ENCODE assay signal across 10 cellular contexts in genomic region chr19:611506-611869, GRCh38. TPM values are rescaled to one million over a fixed set of nuclear protein-coding genes. Genes with fewer than 3 reads are reported as not detected.
DNase-seq lines count a peak whose midpoint lies in the region; TF ChIP-seq lines count a peak whose summit lies in the region.
"Had no signal": no experiment of that assay in that cellular context is flagged by ENCODE, and none has a peak within 500 bp of the region (broad histone marks: within the 10 kb centered on the region; RNA-seq: fewer than 3 reads in every experiment).

No MANE protein-coding gene starts in this region.

- H3K36me3 Mint-ChIP-seq in CD4-positive, alpha-beta memory T cell = peaks cover 3 to 16% of the 10 kb centered on the region in 2 donors
- peaks cover 10% of the 10 kb centered on the region for H3K36me3 Mint-ChIP-seq in type B pancreatic cell

- peaks cover 0 to 2% of the 10 kb centered on the region in 2 donors for H3K27me3 Mint-ChIP-seq in CD4-positive, alpha-beta memory T cell
- H3K27me3 Mint-ChIP-seq in type B pancreatic cell = no peaks in the 10 kb centered on the region

- no peaks in the 10 kb centered on the region for H3K27me3 ChIP-seq in CD4-positive, alpha-beta memory T cell (ENCODE audit: insufficient read depth, low read length)
- H3K27me3 ChIP-seq in tibial artery = peaks cover 0 to 26% of the 10 kb centered on the region in 2 donors

- H3K9ac ChIP-seq in SK-N-MC (ENCODE audit: insufficient read length) = peak overlapping the region; percentile 4

- no peak for TF ChIP-seq CTCF in GM10266 (IDR thresholded peaks at IDR 0.05; ENCODE audit: control insufficient read depth, insufficient read depth, low read depth, missing control alignments)
- no peak for TF ChIP-seq CTCF in tibial artery (IDR thresholded peaks at IDR 0.05)
- no peak for TF ChIP-seq CTCF in type B pancreatic cell (conservative IDR thresholded peaks at IDR 0.05)

- H3K27ac ChIP-seq in CD4-positive, alpha-beta memory T cell (ENCODE audit: low read depth, low read length) = peak overlapping the region; percentile 51
- H3K27ac ChIP-seq in SK-N-MC = peak overlapping the region; percentile 95
- H3K27ac ChIP-seq in angular gyrus (ENCODE audit: low read depth, low read length) = peak overlapping the region; percentile 90
- no peak overlapping the region for H3K27ac ChIP-seq in tibial artery

- peaks cover 9 to 41% (median 24%) of the 10 kb centered on the region in 4 donors for H3K4me1 Mint-ChIP-seq in CD4-positive, alpha-beta memory T cell
- peaks cover 5% of the 10 kb centered on the region for H3K4me1 Mint-ChIP-seq in type B pancreatic cell (ENCODE audit: unreplicated experiment)

- no peaks in the 10 kb centered on the region for H3K9me3 Mint-ChIP-seq in CD4-positive, alpha-beta memory T cell
- H3K9me3 Mint-ChIP-seq in type B pancreatic cell = no peaks in the 10 kb centered on the region

- H3K4me3 Mint-ChIP-seq in CD4-positive, alpha-beta memory T cell = peak overlapping the region; percentile 86 to 99 (median 94)
- H3K4me3 Mint-ChIP-seq in type B pancreatic cell = no peak overlapping the region

- POLR2A ChIA-PET in CD4-positive, alpha-beta memory T cell (lab: Charles Lee; ENCODE audit: partially characterized antibody) = interaction anchor here (0.6 to 2.9 kb wide), 14 partner anchors 8 to 428 kb away, joined by 3 to 28 read pairs (median 4); partner anchors contain the start of genes ABCA7 and RNF126

- H3K9me3 ChIP-seq in CD4-positive, alpha-beta memory T cell (ENCODE audit: control insufficient read depth in 1 of 2, low read length in 2 of 2) = no peaks in the 10 kb centered on the region
- H3K9me3 ChIP-seq in SK-N-MC (ENCODE audit: low read depth, low read length) (no peaks in the 10 kb centered on the region), tibial artery (no peaks in the 10 kb centered on the region)

- H3K36me3 ChIP-seq in CD4-positive, alpha-beta memory T cell (ENCODE audit: insufficient read depth, low read length) = no peaks in the 10 kb centered on the region
- H3K36me3 ChIP-seq in SK-N-MC (ENCODE audit: insufficient read depth, low read length) (peaks cover 14% of the 10 kb centered on the region; the same call in 1 of the 2 replicates), tibial artery (no peaks in the 10 kb centered on the region)

- intact Hi-C loops in CD4-positive, alpha-beta memory T cell (cut with micrococcal nuclease) = loop anchor here (2.0 to 5.0 kb wide), 2 partner anchors 23 to 79 kb away; partner anchors contain the start of genes CDC34 and HCN2
- intact Hi-C loops in tibial artery (cut with DNase I; ENCODE audit: low total_unique reads) = no loop called here

- H3K4me1 ChIP-seq in CD4-positive, alpha-beta memory T cell (ENCODE audit: insufficient read depth, low read length) = peaks cover 25% of the 10 kb centered on the region
- H3K4me1 ChIP-seq in tibial artery = peaks cover 0 to 10% (median 2%) of the 10 kb centered on the region in 4 donors

- H3K27ac Mint-ChIP-seq in CD4-positive, alpha-beta memory T cell = peak overlapping the region; percentile 87 to 100 (median 96)
- no peak overlapping the region for H3K27ac Mint-ChIP-seq in type B pancreatic cell

- CTCF ChIA-PET in CD4-positive, alpha-beta memory T cell (lab: Charles Lee; ENCODE audit: partially characterized antibody) = interaction anchor here (1.1 to 1.3 kb wide), 2 partner anchors 20 to 27 kb away, joined by 3 to 4 read pairs; no protein-coding TSS in a partner anchor

- DNase-seq in CD4-positive, alpha-beta memory T cell = peak in 4 of 5 donors; percentile 25 to 89 (median 30)
- DNase-seq in SK-N-MC (ENCODE audit: low read depth, low spot score) (peak; percentile 58), skeletal muscle cell (ENCODE audit: low read depth) (peak; percentile 94), GM10266 (ENCODE audit: extremely low spot score) (no peak), tibial artery (no peak), type B pancreatic cell (ENCODE audit: extremely low spot score, unreplicated experiment) (no peak)
- no peak for DNase-seq in NK-92 treated with Interleukin-12 subunit alpha and Interleukin-12 subunit beta, amount 100 ng/mL, for 24 hours (lab: John Stamatoyannopoulos, UW)

- H3K4me3 ChIP-seq in CD4-positive, alpha-beta memory T cell (ENCODE audit: low read length in 2 of 2) = peak overlapping the region; percentile 39 to 71
- peak overlapping the region; percentile 79 for H3K4me3 ChIP-seq in SK-N-MC
- no peak overlapping the region for H3K4me3 ChIP-seq in skeletal muscle cell (ENCODE audit: low read depth, low read length)
- no peak overlapping the region for H3K4me3 ChIP-seq in tibial artery

RNA-seq across cellular contexts. Expression of gene HCN2, which starts 21.8 kb away (rescaled TPM):
- total RNA-seq in CD4-positive, alpha-beta memory T cell = 1 to 10 TPM; 2.5 to 2.9 TPM
- polyA plus RNA-seq in CD4-positive, alpha-beta memory T cell = not detected
- total RNA-seq in type B pancreatic cell (ENCODE audit: low replicate concordance) = 1.4 and 1.9 TPM in 2 replicates

RNA-seq across cellular contexts. Expression of gene POLRMT, which starts 21.8 kb away (rescaled TPM):
- 100 to 1,000 TPM in 1 of 2 experiments, 10 to 100 TPM in 1; 98.9 to 103 TPM for total RNA-seq in CD4-positive, alpha-beta memory T cell
- 10 to 100 TPM; 31.6 to 58.4 TPM for polyA plus RNA-seq in CD4-positive, alpha-beta memory T cell
- 52.2 and 59.8 TPM in 2 replicates for total RNA-seq in type B pancreatic cell (ENCODE audit: low replicate concordance)

RNA-seq across cellular contexts. Expression of gene FGF22, which starts 28.2 kb away (rescaled TPM):
- 1 to 10 TPM; 1.8 to 1.9 TPM for total RNA-seq in CD4-positive, alpha-beta memory T cell
- polyA plus RNA-seq in CD4-positive, alpha-beta memory T cell = not detected
- total RNA-seq in type B pancreatic cell (ENCODE audit: low replicate concordance) = not detected in 2 replicates
- total RNA-seq: dermis microvascular lymphatic vessel endothelial cell, urinary bladder had no signal

RNA-seq across cellular contexts. Expression of gene BSG, which starts 39.1 kb away (rescaled TPM):
- total RNA-seq in CD4-positive, alpha-beta memory T cell = 100 to 1,000 TPM; 150 to 151 TPM
- polyA plus RNA-seq in CD4-positive, alpha-beta memory T cell = 100 to 1,000 TPM; 332 to 346 TPM
- total RNA-seq in type B pancreatic cell (ENCODE audit: low replicate concordance) = 497 and 522 TPM in 2 replicates

RNA-seq across cellular contexts. Expression of gene RNF126, which starts 51.5 kb away (rescaled TPM):
- total RNA-seq in CD4-positive, alpha-beta memory T cell = 100 to 1,000 TPM; 105 to 112 TPM
- 10 to 100 TPM; 82.3 to 95.6 TPM for polyA plus RNA-seq in CD4-positive, alpha-beta memory T cell
- 38.1 and 41.3 TPM in 2 replicates for total RNA-seq in type B pancreatic cell (ENCODE audit: low replicate concordance)

Comparison
In these comparisons a context has a peak if more than half of its experiments do, and no peak if none do; other contexts are left out.
1. DNase-seq: peak in CD4-positive, alpha-beta memory T cell (4 of 5), SK-N-MC (single experiment) and skeletal muscle cell (single experiment); none in GM10266 (single experiment), tibial artery (0 of 2), type B pancreatic cell (single experiment) and NK-92 treated with Interleukin-12 subunit alpha and Interleukin-12 subunit beta, amount 100 ng/mL, for 24 hours (single experiment).
2. H3K27ac ChIP-seq: peak in CD4-positive, alpha-beta memory T cell (single experiment), SK-N-MC (single experiment) and angular gyrus (single experiment); none in tibial artery (0 of 2).
3. H3K4me3 ChIP-seq: peak in CD4-positive, alpha-beta memory T cell (2 of 2) and SK-N-MC (single experiment); none in skeletal muscle cell (single experiment) and tibial artery (0 of 2).